ENCODE assay signal across 24 cellular contexts in genomic region chr2:73902284-73902683, GRCh38. TPM values are rescaled to one million over a fixed set of nuclear protein-coding genes. Genes with fewer than 3 reads are reported as not detected.
"Had no signal": no experiment of that assay in that cellular context is flagged by ENCODE, and none has a peak within 500 bp of the region (broad histone marks: within the 10 kb centered on the region; RNA-seq: fewer than 3 reads in every experiment).

No MANE protein-coding gene starts in this region.

- H3K4me3 Mint-ChIP-seq: naive B cell; nephron; stimulated activated naive B cell treated with anti-CD40 and anti-IgM and Interleukin-4, amounts not matched to agents 10 μg/mL and 1 μg/mL and 100 μg/mL, for 72 hours; stimulated activated naive CD8-positive, alpha-beta T cell treated with anti-CD3 and anti-CD28 coated beads, Interleukin-15, amount 100 ng/mL, for 72 hours; type B pancreatic cell had no signal

- H3K9me3 ChIP-seq: psoas muscle, thoracic aorta had no signal

- H3K27ac ChIP-seq: coronary artery, psoas muscle, skin epidermis, thoracic aorta had no signal

- H3K9me3 Mint-ChIP-seq: naive B cell; nephron; stimulated activated naive B cell treated with anti-CD40 and anti-IgM and Interleukin-4, amounts not matched to agents 10 μg/mL and 1 μg/mL and 100 μg/mL, for 72 hours; stimulated activated naive CD8-positive, alpha-beta T cell treated with anti-CD3 and anti-CD28 coated beads, Interleukin-15, amount 100 ng/mL, for 72 hours; type B pancreatic cell had no signal

- H3K27me3 Mint-ChIP-seq: stimulated activated naive CD8-positive, alpha-beta T cell treated with anti-CD3 and anti-CD28 coated beads, Interleukin-15, amount 100 ng/mL, for 72 hours had no signal

- H3K4me1 ChIP-seq: psoas muscle had no signal

- DNase-seq: cerebellar nuclear complex; effector CD4-positive, alpha-beta T cell; head of caudate nucleus; hippocampal formation; left colon; left ventricle myocardium superior; mesenchymal stem cell; midbrain; naive B cell; psoas muscle; stimulated activated CD4-positive, alpha-beta T cell treated with anti-CD3 and anti-CD28 coated beads, Interleukin-2, amount 100 ng/mL, for 24 hours; stimulated activated CD4-positive, alpha-beta T cell treated with anti-CD3 and anti-CD28 coated beads, Interleukin-4, amount 100 ng/mL, for 4 hours; stimulated activated naive B cell treated with anti-CD40 and anti-IgM and Interleukin-4, amounts not matched to agents 10 μg/mL and 1 μg/mL and 100 μg/mL, for 72 hours; stimulated activated naive CD8-positive, alpha-beta T cell treated with anti-CD3 and anti-CD28 coated beads, Interleukin-15, amount 100 ng/mL, for 72 hours; substantia nigra had no signal

- H3K36me3 Mint-ChIP-seq: naive B cell; stimulated activated naive B cell treated with anti-CD40 and anti-IgM and Interleukin-4, amounts not matched to agents 10 μg/mL and 1 μg/mL and 100 μg/mL, for 72 hours; type B pancreatic cell had no signal

- H3K4me3 ChIP-seq: coronary artery, lung, psoas muscle, skin epidermis, thoracic aorta had no signal

- H3K27ac Mint-ChIP-seq: naive B cell; nephron; stimulated activated naive B cell treated with anti-CD40 and anti-IgM and Interleukin-4, amounts not matched to agents 10 μg/mL and 1 μg/mL and 100 μg/mL, for 72 hours; stimulated activated naive CD8-positive, alpha-beta T cell treated with anti-CD3 and anti-CD28 coated beads, Interleukin-15, amount 100 ng/mL, for 72 hours; type B pancreatic cell had no signal

- ATAC-seq: esophagus mucosa; left colon; left ventricle myocardium superior; psoas muscle; sciatic nerve; stimulated activated naive B cell treated with anti-CD40 and anti-IgM and Interleukin-4, amounts not matched to agents 10 μg/mL and 1 μg/mL and 100 μg/mL, for 72 hours; stimulated activated naive CD8-positive, alpha-beta T cell treated with anti-CD3 and anti-CD28 coated beads, Interleukin-15, amount 100 ng/mL, for 72 hours had no signal

RNA-seq across cellular contexts. Expression of gene ACTG2, which starts 9.5 kb away (rescaled TPM):
- total RNA-seq: dermis microvascular lymphatic vessel endothelial cell had no signal
